In the genomic region with DNA sequence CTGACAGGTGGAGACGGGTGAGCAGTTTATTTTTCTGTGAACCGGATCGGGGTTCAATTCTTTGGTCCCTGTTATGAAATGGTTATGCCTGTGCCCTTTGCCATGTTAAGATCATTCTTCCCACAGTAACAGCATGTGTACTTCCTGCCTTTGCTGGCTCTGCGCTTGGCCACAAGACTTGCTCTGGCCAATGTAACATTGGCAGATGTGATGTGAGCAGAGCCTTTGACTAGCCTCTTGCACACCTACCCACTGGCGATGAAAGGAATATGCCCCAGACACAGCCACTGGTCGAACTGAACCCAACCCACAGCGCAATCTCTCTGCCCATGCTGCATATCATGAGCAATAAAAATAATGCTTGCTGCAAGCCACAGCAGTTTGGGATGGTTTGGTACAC, we compare ENCODE assay signal across 19 cellular contexts. TPM values are rescaled to one million over a fixed set of nuclear protein-coding genes. Genes with fewer than 3 reads are reported as not detected.
DNase-seq lines count a peak whose midpoint lies in the region; FAIRE-seq and TF ChIP-seq lines count a peak whose summit lies in the region.
"Had no signal": no experiment of that assay in that cellular context is flagged by ENCODE, and none has a peak within 500 bp of the region (broad histone marks: within the 10 kb centered on the region; RNA-seq: fewer than 3 reads in every experiment).

No MANE protein-coding gene starts in this region.

- H3K27ac Mint-ChIP-seq in chondrocyte (ENCODE audit: unreplicated experiment) (peak overlapping the region; percentile 90), neural crest cell (ENCODE audit: unreplicated experiment) (peak overlapping the region; percentile 76), CD14-positive monocyte (peak overlapping the region in 2 of 7 donors; percentile 21 to 73)
- H3K27ac Mint-ChIP-seq: CD4-positive, alpha-beta T cell; GM23338 had no signal

- H3K4me3 ChIP-seq in SJCRH30: no peak overlapping the region
- H3K4me3 ChIP-seq: GM12878, GM23338, HAP-1 had no signal

- no peaks in the 10 kb centered on the region for H3K27me3 ChIP-seq in SJCRH30

- H3K9me3 Mint-ChIP-seq in chondrocyte (ENCODE audit: low read depth) (no peaks in the 10 kb centered on the region), neural crest cell (no peaks in the 10 kb centered on the region), CD14-positive monocyte (no peaks in the 10 kb centered on the region)
- H3K9me3 Mint-ChIP-seq: CD4-positive, alpha-beta T cell; GM23338 had no signal

- peaks cover 29% of the 10 kb centered on the region; the same call in 1 of the 2 replicates for H3K36me3 ChIP-seq in SJCRH30

- intact Hi-C loops in CD14-positive monocyte (cut with micrococcal nuclease): no loop called here

- H3K27me3 Mint-ChIP-seq in chondrocyte (ENCODE audit: low read depth) (no peaks in the 10 kb centered on the region), neural crest cell (ENCODE audit: low read depth) (no peaks in the 10 kb centered on the region), CD14-positive monocyte (ENCODE audit: low read depth in 3 of 3) (no peaks in the 10 kb centered on the region)
- H3K27me3 Mint-ChIP-seq: CD4-positive, alpha-beta T cell had no signal

- TF ChIP-seq CTCF in chondrocyte (IDR thresholded peaks at IDR 0.05) (no peak), neural crest cell (conservative IDR thresholded peaks at IDR 0.05) (no peak), CD14-positive monocyte (IDR thresholded peaks at IDR 0.05) (no peak)

- H3K9me3 ChIP-seq in SJCRH30 (replicated peaks): no peaks in the 10 kb centered on the region
- H3K9me3 ChIP-seq: HAP-1 had no signal

- H3K36me3 Mint-ChIP-seq in chondrocyte (ENCODE audit: low read depth): peaks cover 78% of the 10 kb centered on the region
- peaks cover 60% of the 10 kb centered on the region for H3K36me3 Mint-ChIP-seq in neural crest cell (ENCODE audit: low read depth)
- peaks cover 89 to 94% of the 10 kb centered on the region in 2 donors for H3K36me3 Mint-ChIP-seq in CD14-positive monocyte

- peak; percentile 58 for FAIRE-seq in urothelium cell line (lab: Jason Lieb, UNC)
- FAIRE-seq: GM12878 had no signal

- DNase-seq in NCI-H69 (lab: John Stamatoyannopoulos, UW): peak; percentile 20
- no peak for DNase-seq in chondrocyte (ENCODE audit: low spot score)
- DNase-seq in neural crest cell (ENCODE audit: low read depth, low spot score): no peak
- no peak for DNase-seq in urothelium cell line (ENCODE audit: low spot score)
- DNase-seq in SJCRH30: no peak
- no peak for DNase-seq in CD14-positive monocyte (ENCODE audit: low spot score)
- DNase-seq in anterior cingulate cortex (lab: John Stamatoyannopoulos, UW): no peak
- DNase-seq: CD4-positive, alpha-beta T cell; COR-L47; DMS79; KG1; NCI-H1092; NCI-H1436; NCI-H187 treated with DMSO at 0.1 percent for 48 hours; SIG-M5 had no signal

- H3K4me1 Mint-ChIP-seq in chondrocyte (ENCODE audit: low read depth) (peaks cover 96% of the 10 kb centered on the region), neural crest cell (peaks cover 47% of the 10 kb centered on the region), CD14-positive monocyte (no peaks in the 10 kb centered on the region)

- no peak overlapping the region for H3K4me3 Mint-ChIP-seq in chondrocyte (ENCODE audit: unreplicated experiment)
- H3K4me3 Mint-ChIP-seq in neural crest cell: no peak overlapping the region
- no peak overlapping the region for H3K4me3 Mint-ChIP-seq in CD14-positive monocyte
- H3K4me3 Mint-ChIP-seq: CD4-positive, alpha-beta T cell; GM23338 had no signal

- H3K4me1 ChIP-seq in SJCRH30: peaks cover 27% of the 10 kb centered on the region

- no peak overlapping the region for H3K27ac ChIP-seq in SJCRH30
- H3K27ac ChIP-seq: HL-60 had no signal

RNA-seq across cellular contexts. Expression of gene JAG1, which starts 31.9 kb away (rescaled TPM):
- total RNA-seq in chondrocyte (161 to 510 TPM (median 505 TPM) in 3 replicates), neural crest cell (67.7 and 70.3 TPM in 2 replicates)
- total RNA-seq in SJCRH30 (2014; rRNA removed; shearing (Covaris generic)): 8.8 TPM in 2 replicates
- polyA plus RNA-seq in CD14-positive monocyte: under 1 TPM; 0.70 to 0.85 TPM
